28 cellular contexts compared by ENCODE assay signal in genomic region chr7:119826547-119826946, GRCh38.
"Had no signal": no experiment of that assay in that cellular context is flagged by ENCODE, and none has a peak within 500 bp of the region (broad histone marks: within the 10 kb centered on the region; RNA-seq: fewer than 3 reads in every experiment).

No MANE protein-coding gene starts in this region.

- H3K27me3 ChIP-seq: neural progenitor cell, ovary, spleen, suprapubic skin, testis, tibial artery, transverse colon, upper lobe of right lung, uterus had no signal

- H3K27ac ChIP-seq: neural progenitor cell, ovary, parathyroid adenoma, psoas muscle, skin epidermis, spleen, suprapubic skin, testis, tibial artery, transverse colon, upper lobe of right lung, uterus had no signal

- H3K9ac ChIP-seq: neural progenitor cell, parathyroid adenoma had no signal

- H3K4me1 ChIP-seq: neural progenitor cell, parathyroid adenoma, psoas muscle, spleen, suprapubic skin, testis, tibial artery, transverse colon, upper lobe of right lung, uterus had no signal

- ATAC-seq: natural killer cell; psoas muscle; right cardiac atrium; sciatic nerve; stimulated activated memory B cell treated with anti-CD40 and anti-IgM and Interleukin-4, amounts not matched to agents 10 μg/mL and 1 μg/mL and 100 μg/mL, for 72 hours; stimulated activated naive CD8-positive, alpha-beta T cell treated with anti-CD3 and anti-CD28 coated beads, Interleukin-15, amount 100 ng/mL, for 72 hours; stimulated activated naive CD8-positive, alpha-beta T cell treated with anti-CD3 and anti-CD28 coated beads, Interleukin-15, Interleukin-2, amounts not matched to agents 100 U/mL and 50 U/mL, for 24 hours; upper lobe of right lung had no signal

- H3K4me3 ChIP-seq: neural progenitor cell, ovary, psoas muscle, skin epidermis, smooth muscle cell, spleen, suprapubic skin, testis, tibial artery, transverse colon, upper lobe of right lung, uterus had no signal

- DNase-seq: natural killer cell; occipital lobe; ovary; posterior cingulate gyrus; psoas muscle; right cardiac atrium; spleen; stimulated activated CD4-positive, alpha-beta T cell treated with anti-CD3 and anti-CD28 coated beads, Interleukin-12 subunit alpha, Interleukin-12 subunit beta, amount 100 ng/mL, for 4 hours; stimulated activated CD4-positive, alpha-beta T cell treated with anti-CD3 and anti-CD28 coated beads, Interleukin-1b, Interleukin-23, amount 100 ng/mL, for 48 hours; stimulated activated CD4-positive, alpha-beta T cell treated with anti-CD3 and anti-CD28 coated beads, Interleukin-4, amount 100 ng/mL, for 1 hour; stimulated activated CD4-positive, alpha-beta T cell treated with anti-CD3 and anti-CD28 coated beads, Interleukin-4, amount 100 ng/mL, for 4 hours; stimulated activated CD8-positive, alpha-beta memory T cell treated with anti-CD3 and anti-CD28 coated beads, Interleukin-4, amount 100 ng/mL, for 48 hours; stimulated activated naive CD4-positive, alpha-beta T cell; stimulated activated naive CD8-positive, alpha-beta T cell treated with anti-CD3 and anti-CD28 coated beads, Interleukin-15, amount 100 ng/mL, for 72 hours; stimulated activated naive CD8-positive, alpha-beta T cell treated with anti-CD3 and anti-CD28 coated beads, Interleukin-15, Interleukin-2, amounts not matched to agents 100 U/mL and 50 U/mL, for 24 hours; substantia nigra; testis; tibial artery; transverse colon; upper lobe of right lung; uterus had no signal

- H3K9me3 ChIP-seq: psoas muscle, testis, transverse colon, upper lobe of right lung, uterus had no signal

- H3K4me2 ChIP-seq: neural progenitor cell, smooth muscle cell had no signal

- H3K36me3 ChIP-seq: neural progenitor cell, ovary, spleen, suprapubic skin, tibial artery, transverse colon, upper lobe of right lung, uterus had no signal

- H3K79me2 ChIP-seq: parathyroid adenoma had no signal

- H2AFZ ChIP-seq: neural progenitor cell, parathyroid adenoma had no signal
